In the genomic region with DNA sequence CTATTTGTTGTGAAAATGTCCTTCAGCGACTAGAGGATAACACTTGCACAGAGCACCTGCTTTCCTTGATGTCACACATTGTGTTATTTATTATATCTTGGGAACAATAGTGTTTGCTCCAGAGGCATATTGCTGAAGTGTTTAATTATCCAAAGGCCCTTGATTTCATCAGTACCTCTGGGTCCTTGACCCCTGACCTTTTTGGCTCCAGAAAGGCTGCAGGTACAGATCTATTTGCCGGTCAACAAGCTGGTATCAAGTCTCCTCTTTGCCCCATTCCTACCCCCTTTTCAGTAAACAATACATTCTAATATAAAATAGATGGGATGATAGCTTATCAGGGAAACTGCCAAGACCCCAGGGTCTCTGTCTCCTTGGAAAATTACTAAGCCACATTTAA, we compare ENCODE assay signal across 20 cellular contexts.
"Had no signal": no experiment of that assay in that cellular context is flagged by ENCODE, and none has a peak within 500 bp of the region (broad histone marks: within the 10 kb centered on the region; RNA-seq: fewer than 3 reads in every experiment).

No MANE protein-coding gene starts in this region.

- H3K4me3 ChIP-seq: gastrocnemius medialis, psoas muscle, sigmoid colon, upper lobe of right lung had no signal

- H3K9me3 Mint-ChIP-seq: activated CD4-positive, alpha-beta memory T cell treated with anti-CD3 and anti-CD28 coated beads for 36 hours; activated naive CD8-positive, alpha-beta T cell treated with anti-CD3 and anti-CD28 coated beads for 36 hours; dendritic cell treated with granulocyte-macrophage colony-stimulating factor and Interleukin-4, amounts not matched to agents 40 ng/mL and 50 ng/mL, for 4 days; effector memory CD8-positive, alpha-beta T cell; memory B cell; nephron progenitor cell had no signal

- H3K27ac ChIP-seq: brain microvascular endothelial cell, epithelial cell of prostate, gastrocnemius medialis, psoas muscle, sigmoid colon, upper lobe of right lung had no signal

- H3K4me1 Mint-ChIP-seq: activated naive CD8-positive, alpha-beta T cell treated with anti-CD3 and anti-CD28 coated beads for 36 hours; memory B cell had no signal

- H3K27me3 ChIP-seq: brain microvascular endothelial cell, gastrocnemius medialis, sigmoid colon, upper lobe of right lung had no signal

- H3K36me3 ChIP-seq: brain microvascular endothelial cell, gastrocnemius medialis, sigmoid colon, upper lobe of right lung had no signal

- H3K4me3 Mint-ChIP-seq: activated CD4-positive, alpha-beta memory T cell treated with anti-CD3 and anti-CD28 coated beads for 36 hours; activated naive CD8-positive, alpha-beta T cell treated with anti-CD3 and anti-CD28 coated beads for 36 hours; dendritic cell treated with granulocyte-macrophage colony-stimulating factor and Interleukin-4, amounts not matched to agents 40 ng/mL and 50 ng/mL, for 4 days; effector memory CD8-positive, alpha-beta T cell; memory B cell; nephron progenitor cell had no signal

- DNase-seq: activated CD4-positive, alpha-beta memory T cell treated with anti-CD3 and anti-CD28 coated beads for 36 hours; activated CD4-positive, alpha-beta T cell treated with anti-CD3 and anti-CD28 coated beads for 1 hour; activated gamma-delta T cell treated with Interleukin-2 at 50 U/mL for 16 hours; activated naive CD8-positive, alpha-beta T cell treated with anti-CD3 and anti-CD28 coated beads for 36 hours; activated T-cell treated with anti-CD3 and anti-CD28 coated beads, Interleukin-2, amount 50 U/mL, for 48 hours; brain microvascular endothelial cell; cerebellar nuclear complex; effector memory CD8-positive, alpha-beta T cell; gastrocnemius medialis; islet precursor cell; nephron progenitor cell; psoas muscle; sigmoid colon; stimulated activated CD8-positive, alpha-beta memory T cell treated with anti-CD3 and anti-CD28 coated beads, Interleukin-4, amount 100 ng/mL, for 48 hours; stimulated activated naive CD8-positive, alpha-beta T cell treated with anti-CD3 and anti-CD28 coated beads, Interleukin-15, Interleukin-2, amounts not matched to agents 100 U/mL and 50 U/mL, for 24 hours; upper lobe of right lung had no signal

- H3K27ac Mint-ChIP-seq: activated CD4-positive, alpha-beta memory T cell treated with anti-CD3 and anti-CD28 coated beads for 36 hours; activated naive CD8-positive, alpha-beta T cell treated with anti-CD3 and anti-CD28 coated beads for 36 hours; dendritic cell treated with granulocyte-macrophage colony-stimulating factor and Interleukin-4, amounts not matched to agents 40 ng/mL and 50 ng/mL, for 4 days; effector memory CD8-positive, alpha-beta T cell; memory B cell had no signal

- H3K36me3 Mint-ChIP-seq: activated CD4-positive, alpha-beta memory T cell treated with anti-CD3 and anti-CD28 coated beads for 36 hours; activated naive CD8-positive, alpha-beta T cell treated with anti-CD3 and anti-CD28 coated beads for 36 hours; memory B cell had no signal

- ATAC-seq: effector memory CD8-positive, alpha-beta T cell; gastrocnemius medialis; left lobe of liver; psoas muscle; stimulated activated naive CD8-positive, alpha-beta T cell treated with anti-CD3 and anti-CD28 coated beads, Interleukin-15, Interleukin-2, amounts not matched to agents 100 U/mL and 50 U/mL, for 24 hours; upper lobe of right lung had no signal

- H3K27me3 Mint-ChIP-seq: activated naive CD8-positive, alpha-beta T cell treated with anti-CD3 and anti-CD28 coated beads for 36 hours; dendritic cell treated with granulocyte-macrophage colony-stimulating factor and Interleukin-4, amounts not matched to agents 40 ng/mL and 50 ng/mL, for 4 days; effector memory CD8-positive, alpha-beta T cell; memory B cell had no signal

- H3K9me3 ChIP-seq: gastrocnemius medialis, psoas muscle, sigmoid colon, upper lobe of right lung had no signal

- H3K4me1 ChIP-seq: gastrocnemius medialis, psoas muscle, upper lobe of right lung had no signal
